Comparison of ENCODE assay signal across 8 cellular contexts in genomic region chr19:14073925-14074838, GRCh38. TPM values are rescaled to one million over a fixed set of nuclear protein-coding genes. Genes with fewer than 3 reads are reported as not detected.
DNase-seq lines count a peak whose midpoint lies in the region; ATAC-seq and TF ChIP-seq lines count a peak whose summit lies in the region.

No MANE protein-coding gene starts in this region.

- peak overlapping the region; percentile 90 for H3K27ac ChIP-seq in 22Rv1

- ATAC-seq in esophagus mucosa (peak; percentile 41), HG03520 (IDR thresholded peaks at IDR 0.05; ENCODE audit: unreplicated experiment) (no peak)

- no peaks in the 10 kb centered on the region for H3K36me3 Mint-ChIP-seq in T-helper 2 cell treated with Interferon-gamma antibody and Interleukin-4, amounts not matched to agents 5 μg/mL and 100 μg/mL, for 36 hours (ENCODE audit: low read depth)
- H3K36me3 Mint-ChIP-seq in neural crest cell (ENCODE audit: low read depth) = no peaks in the 10 kb centered on the region

- H3K4me3 Mint-ChIP-seq in T-helper 2 cell treated with Interferon-gamma antibody and Interleukin-4, amounts not matched to agents 5 μg/mL and 100 μg/mL, for 36 hours = peak overlapping the region; percentile 98
- H3K4me3 Mint-ChIP-seq in neural crest cell = peak overlapping the region; percentile 88

- H3K27ac Mint-ChIP-seq in T-helper 2 cell treated with Interferon-gamma antibody and Interleukin-4, amounts not matched to agents 5 μg/mL and 100 μg/mL, for 36 hours = peak overlapping the region; percentile 92
- no peak overlapping the region for H3K27ac Mint-ChIP-seq in neural crest cell (ENCODE audit: unreplicated experiment)

- peaks cover 4% of the 10 kb centered on the region for H3K27me3 Mint-ChIP-seq in T-helper 2 cell treated with Interferon-gamma antibody and Interleukin-4, amounts not matched to agents 5 μg/mL and 100 μg/mL, for 36 hours (ENCODE audit: low read depth)
- H3K27me3 Mint-ChIP-seq in neural crest cell (ENCODE audit: low read depth) = peaks cover 25% of the 10 kb centered on the region

- TF ChIP-seq CTCF in 22Rv1 (IDR thresholded peaks at IDR 0.05) (no peak), GM12873 (IDR thresholded peaks at IDR 0.05; ENCODE audit: insufficient read depth, low read depth, low read length, missing control alignments) (peak; percentile 8), neural crest cell (conservative IDR thresholded peaks at IDR 0.05) (no peak)

- peaks cover 18% of the 10 kb centered on the region for H3K4me1 Mint-ChIP-seq in T-helper 2 cell treated with Interferon-gamma antibody and Interleukin-4, amounts not matched to agents 5 μg/mL and 100 μg/mL, for 36 hours (ENCODE audit: low read depth)
- peaks cover 14% of the 10 kb centered on the region for H3K4me1 Mint-ChIP-seq in neural crest cell

- peak; percentile 53 for DNase-seq in T-helper 2 cell treated with Interferon-gamma antibody and Interleukin-4, amounts not matched to agents 5 μg/mL and 100 μg/mL, for 36 hours (ENCODE audit: low spot score)
- DNase-seq in neural crest cell (ENCODE audit: low read depth, low spot score) = no peak
- DNase-seq in epidermal melanocyte (ENCODE audit: insufficient read length, low spot score) = no peak
- no peak for DNase-seq in 8988T

- no peaks in the 10 kb centered on the region for H3K9me3 Mint-ChIP-seq in T-helper 2 cell treated with Interferon-gamma antibody and Interleukin-4, amounts not matched to agents 5 μg/mL and 100 μg/mL, for 36 hours
- H3K9me3 Mint-ChIP-seq in neural crest cell = no peaks in the 10 kb centered on the region

RNA-seq across cellular contexts. Expression of gene MISP3, which starts 1.6 kb away (rescaled TPM):
- total RNA-seq in esophagus mucosa (3.4 TPM), neural crest cell (0.39 and 0.98 TPM in 2 replicates)

RNA-seq across cellular contexts. Expression of gene C19orf67, which starts 11.4 kb away (rescaled TPM):
- total RNA-seq in esophagus mucosa (0.12 TPM), neural crest cell (not detected in 2 replicates)

RNA-seq across cellular contexts. Expression of gene PALM3, which starts 12.3 kb away (rescaled TPM):
- total RNA-seq in esophagus mucosa (0.08 TPM), neural crest cell (5.2 and 5.7 TPM in 2 replicates)

RNA-seq across cellular contexts. Expression of gene SAMD1, which starts 16.4 kb away (rescaled TPM):
- total RNA-seq in esophagus mucosa (24.8 TPM), neural crest cell (67.2 and 71.9 TPM in 2 replicates)

RNA-seq across cellular contexts. Expression of gene IL27RA, which starts 42.6 kb away (rescaled TPM):
- total RNA-seq in esophagus mucosa (1.2 TPM), neural crest cell (4.8 and 5.0 TPM in 2 replicates)
